In the genomic region with DNA sequence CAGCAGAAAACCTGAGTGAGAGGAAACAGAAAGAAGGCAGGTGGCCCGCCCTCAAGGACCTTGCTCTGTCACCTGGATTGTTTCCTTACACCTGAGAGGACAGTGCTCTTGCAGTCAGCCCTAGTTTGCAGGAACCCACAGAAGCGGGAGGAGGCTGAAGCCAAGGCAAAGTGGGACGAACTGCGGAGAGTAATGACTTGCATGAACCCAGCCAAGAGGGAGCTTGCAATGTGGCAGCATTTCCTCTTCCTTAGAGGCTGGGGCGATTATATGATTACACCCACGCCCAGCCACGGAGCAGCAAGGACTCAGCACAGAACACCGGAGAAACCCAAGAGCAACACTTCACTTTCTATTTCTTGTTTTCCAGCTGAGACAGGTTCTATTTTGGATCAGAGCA, we compare ENCODE assay signal across 13 cellular contexts.
DNase-seq lines count a peak whose midpoint lies in the region; ATAC-seq and TF ChIP-seq lines count a peak whose summit lies in the region.
"Had no signal": no experiment of that assay in that cellular context is flagged by ENCODE, and none has a peak within 500 bp of the region (broad histone marks: within the 10 kb centered on the region; RNA-seq: fewer than 3 reads in every experiment).

No MANE protein-coding gene starts in this region.

- H3K4me3 ChIP-seq in heart left ventricle (no peak overlapping the region), mucosa of descending colon (no peak overlapping the region), thoracic aorta (peak overlapping the region; percentile 17)
- H3K4me3 ChIP-seq: coronary artery had no signal

- 43 to 57% (median 48%) methylated on average over 8 of the region's 8 CpGs for WGBS in heart left ventricle, 4 donors

- no peaks in the 10 kb centered on the region for H3K9me3 ChIP-seq in heart left ventricle
- H3K9me3 ChIP-seq in mucosa of descending colon, result no peaks in the 10 kb centered on the region
- no peaks in the 10 kb centered on the region for H3K9me3 ChIP-seq in thoracic aorta

- intact Hi-C loops in heart left ventricle (cut with DNase I) (no loop called here), Right ventricle myocardium inferior (cut with DNase I) (no loop called here), mucosa of descending colon (cut with DNase I, micrococcal nuclease) (no loop called here)

- H3K4me1 ChIP-seq in heart left ventricle, result peaks cover 0 to 7% (median 0%) of the 10 kb centered on the region in 12 donors
- no peaks in the 10 kb centered on the region for H3K4me1 ChIP-seq in mucosa of descending colon (ENCODE audit: low read depth)
- H3K4me1 ChIP-seq in thoracic aorta (ENCODE audit: control insufficient read depth in 1 of 2, low read depth in 2 of 2), result peaks cover 3 to 14% of the 10 kb centered on the region in 2 donors

- H3K27me3 ChIP-seq in heart left ventricle (no peaks in the 10 kb centered on the region), thoracic aorta (replicated peaks; ENCODE audit: insufficient read depth) (no peaks in the 10 kb centered on the region)

- H3K36me3 ChIP-seq in heart left ventricle (no peaks in the 10 kb centered on the region), mucosa of descending colon (ENCODE audit: low read depth) (no peaks in the 10 kb centered on the region), thoracic aorta (no peaks in the 10 kb centered on the region)

- H3K27ac ChIP-seq in heart left ventricle (no peak overlapping the region), thoracic aorta (no peak overlapping the region)
- H3K27ac ChIP-seq: coronary artery had no signal

- TF ChIP-seq CTCF in heart left ventricle (IDR thresholded peaks at IDR 0.05) (no peak), mucosa of descending colon (IDR thresholded peaks at IDR 0.05) (no peak), thoracic aorta (IDR thresholded peaks at IDR 0.05) (no peak)

- no peak for TF ChIP-seq POLR2A in heart left ventricle (IDR thresholded peaks at IDR 0.05)

- ATAC-seq in heart left ventricle (peak in 3 of 4 donors; percentile 47 to 59 (median 54)), Right ventricle myocardium inferior (no peak), mucosa of descending colon (peak; percentile 94), thoracic aorta (ENCODE audit: insufficient number of reproducible peaks, low FRiP score, low read depth) (peak; percentile 60), HG03196 (IDR thresholded peaks at IDR 0.05; ENCODE audit: unreplicated experiment) (no peak)
- ATAC-seq: natural killer cell treated with Interleukin-12 subunit alpha and Interleukin-12 subunit beta and Interleukin-15 and Interleukin-18, amount 100 ng/mL, for 72 hours had no signal

- DNase-seq in heart left ventricle, result no peak
- DNase-seq in Right ventricle myocardium inferior (ENCODE audit: missing footprints), result no peak
- DNase-seq in activated naive CD4-positive, alpha-beta T cell treated with anti-CD3 and anti-CD28 coated beads, Interleukin-2, amount 50 U/mL, for 16 hours, result peak; percentile 21
- peak in 2 of 3 donors; percentile 60 to 65 for DNase-seq in mucosa of descending colon
- no peak for DNase-seq in thoracic aorta (ENCODE audit: low spot score)
- no peak for DNase-seq in NCI-H526 (lab: John Stamatoyannopoulos, UW)
- no peak for DNase-seq in mesenteric fat pad (ENCODE audit: low spot score)
- DNase-seq: EL, NCI-H1048, RPMI8226 had no signal

Comparison
In these comparisons a context has a peak if more than half of its experiments do, and no peak if none do; other contexts are left out.
1. ATAC-seq: peak in heart left ventricle (3 of 4), mucosa of descending colon (single experiment) and thoracic aorta (single experiment); none in Right ventricle myocardium inferior (single experiment) and HG03196 (single experiment).
2. DNase-seq: peak in activated naive CD4-positive, alpha-beta T cell treated with anti-CD3 and anti-CD28 coated beads, Interleukin-2, amount 50 U/mL, for 16 hours (single experiment) and mucosa of descending colon (2 of 3); none in heart left ventricle (0 of 5), Right ventricle myocardium inferior (single experiment), thoracic aorta (single experiment), NCI-H526 (0 of 2) and mesenteric fat pad (single experiment).